In genomic region chr4:7439699-7440098, GRCh38 we compare ENCODE assay signal across 33 cellular contexts. TPM values are rescaled to one million over a fixed set of nuclear protein-coding genes. Genes with fewer than 3 reads are reported as not detected.
"Had no signal": no experiment of that assay in that cellular context is flagged by ENCODE, and none has a peak within 500 bp of the region (broad histone marks: within the 10 kb centered on the region; RNA-seq: fewer than 3 reads in every experiment).

No MANE protein-coding gene starts in this region.

- H3K36me3 Mint-ChIP-seq: memory B cell; naive thymus-derived CD4-positive, alpha-beta T cell; type B pancreatic cell had no signal

- H3K4me3 Mint-ChIP-seq: dendritic cell treated with granulocyte-macrophage colony-stimulating factor and Interleukin-4, amounts not matched to agents 40 ng/mL and 50 ng/mL, for 4 days; endodermal cell; memory B cell; naive thymus-derived CD4-positive, alpha-beta T cell; nephron; neural progenitor cell; type B pancreatic cell had no signal

- H3K9me3 Mint-ChIP-seq: dendritic cell treated with granulocyte-macrophage colony-stimulating factor and Interleukin-4, amounts not matched to agents 40 ng/mL and 50 ng/mL, for 4 days had no signal

- H3K79me2 ChIP-seq: parathyroid adenoma had no signal

- H3K9me3 ChIP-seq: colonic mucosa, gastrocnemius medialis, lower lobe of right lung, thyroid gland had no signal

- H3K27ac Mint-ChIP-seq: dendritic cell treated with granulocyte-macrophage colony-stimulating factor and Interleukin-4, amounts not matched to agents 40 ng/mL and 50 ng/mL, for 4 days; endodermal cell; memory B cell; naive thymus-derived CD4-positive, alpha-beta T cell; nephron; neural progenitor cell; progenitor cell of endocrine pancreas; type B pancreatic cell had no signal

- H3K36me3 ChIP-seq: colonic mucosa, gastrocnemius medialis, lower lobe of right lung, neural progenitor cell, stomach, thyroid gland had no signal

- DNase-seq: colonic mucosa; effector CD8-positive, alpha-beta T cell; endodermal cell; foreskin fibroblast; gastrocnemius medialis; head of caudate nucleus; lower lobe of right lung; naive thymus-derived CD4-positive, alpha-beta T cell; stimulated activated CD4-positive, alpha-beta T cell treated with anti-CD3 and anti-CD28 coated beads, Interleukin-1b, Interleukin-23, amount 100 ng/mL, for 48 hours; stimulated activated CD4-positive, alpha-beta T cell treated with anti-CD3 and anti-CD28 coated beads, Interleukin-4, amount 100 ng/mL, for 1 hour; stimulated activated CD8-positive, alpha-beta memory T cell treated with anti-CD3 and anti-CD28 coated beads, Interleukin-4, amount 100 ng/mL, for 48 hours; stimulated activated naive CD4-positive, alpha-beta T cell treated with Interleukin-2 at 50 U/mL for 16 hours; stomach; thyroid gland had no signal

- H3K9ac ChIP-seq: neural progenitor cell, parathyroid adenoma had no signal

- H3K4me1 ChIP-seq: colonic mucosa, gastrocnemius medialis, neural progenitor cell, parathyroid adenoma had no signal

- H3K4me2 ChIP-seq: neural progenitor cell had no signal

- H3K4me1 Mint-ChIP-seq: memory B cell had no signal

- H3K27me3 ChIP-seq: colonic mucosa, gastrocnemius medialis, neural progenitor cell, thyroid gland had no signal

- H3K27me3 Mint-ChIP-seq: type B pancreatic cell had no signal

- H2AFZ ChIP-seq: neural progenitor cell, parathyroid adenoma had no signal

- H3K4me3 ChIP-seq: colonic mucosa, gastrocnemius medialis, lower lobe of right lung, neural progenitor cell, skin epidermis, stomach, thyroid gland had no signal

- H3K27ac ChIP-seq: colonic mucosa, epithelial cell of prostate, gastrocnemius medialis, lower lobe of right lung, neural progenitor cell, parathyroid adenoma, stomach, thyroid gland had no signal

- FAIRE-seq: keratinocyte had no signal

- ATAC-seq: esophagus mucosa; gastrocnemius medialis; left ventricle myocardium superior; lower lobe of right lung; naive thymus-derived CD4-positive, alpha-beta T cell; sciatic nerve had no signal

RNA-seq across cellular contexts. Expression of gene PSAPL1, which starts 5.0 kb away (rescaled TPM):
- total RNA-seq: chondrocyte; colonic mucosa; esophagus mucosa; gastrocnemius medialis; glomerular endothelial cell; left ventricle myocardium superior; lower lobe of right lung; mononuclear cell; naive thymus-derived CD4-positive, alpha-beta T cell; osteoblast; subcutaneous adipose tissue; thyroid gland had no signal
- polyA plus RNA-seq: naive thymus-derived CD4-positive, alpha-beta T cell; urinary bladder had no signal
